ENCODE assay signal across 12 cellular contexts in genomic region chr15:75350601-75351331, GRCh38. TPM values are rescaled to one million over a fixed set of nuclear protein-coding genes. Genes with fewer than 3 reads are reported as not detected.
A peak's percentile ranks its signal among the peaks of the same experiment; 100 is the strongest.
DNase-seq lines count a peak whose midpoint lies in the region; ATAC-seq, FAIRE-seq and TF ChIP-seq lines count a peak whose summit lies in the region.
"Had no signal": no experiment of that assay in that cellular context is flagged by ENCODE, and none has a peak within 500 bp of the region (broad histone marks: within the 10 kb centered on the region; RNA-seq: fewer than 3 reads in every experiment).

No MANE protein-coding gene starts in this region.

- H3K4me1 Mint-ChIP-seq in stimulated activated naive CD8-positive, alpha-beta T cell treated with anti-CD3 and anti-CD28 coated beads, Interleukin-15, Interleukin-2, amounts not matched to agents 100 ng/mL and 50 ng/mL, for 24 hours (ENCODE audit: low read depth) = peaks cover 36% of the 10 kb centered on the region
- H3K4me1 Mint-ChIP-seq in stimulated activated naive CD8-positive, alpha-beta T cell treated with anti-CD3 and anti-CD28 coated beads, Interleukin-15, amount 100 ng/mL, for 72 hours = peaks cover 44% of the 10 kb centered on the region

- no peaks in the 10 kb centered on the region for H3K9me1 ChIP-seq in endothelial cell of umbilical vein (replicated peaks; ENCODE audit: control insufficient read depth, extremely low read depth, insufficient read depth, low read length)

- H3K4me1 ChIP-seq in endothelial cell of umbilical vein (ENCODE audit: control insufficient read depth, extremely low read depth, insufficient read depth, low read length) = peaks cover 7% of the 10 kb centered on the region

- FAIRE-seq in endothelial cell of umbilical vein (lab: Jason Lieb, UNC) = no peak

- no peak overlapping the region for H3K9ac ChIP-seq in endothelial cell of umbilical vein (replicated peaks; ENCODE audit: extremely low read depth, insufficient read depth, low read length)
- H3K9ac ChIP-seq: KMS-11 had no signal

- BruUV-seq in endothelial cell of umbilical vein (replicated peaks; lab: Mats Ljungman, UMichigan) = no TSS peak

- H3K36me3 ChIP-seq in endothelial cell of umbilical vein (ENCODE audit: control insufficient read depth in 2 of 2, extremely low read depth in 1 of 2, insufficient read depth in 2 of 2, low read length in 2 of 2) = peaks cover 0 to 3% of the 10 kb centered on the region in 2 experiments

- peaks cover 4% of the 10 kb centered on the region for H3K27me3 Mint-ChIP-seq in stimulated activated naive CD8-positive, alpha-beta T cell treated with anti-CD3 and anti-CD28 coated beads, Interleukin-15, Interleukin-2, amounts not matched to agents 100 ng/mL and 50 ng/mL, for 24 hours
- no peaks in the 10 kb centered on the region for H3K27me3 Mint-ChIP-seq in stimulated activated naive CD8-positive, alpha-beta T cell treated with anti-CD3 and anti-CD28 coated beads, Interleukin-15, amount 100 ng/mL, for 72 hours

- H3K27me3 ChIP-seq in endothelial cell of umbilical vein (ENCODE audit: control insufficient read depth in 2 of 2, insufficient read depth in 2 of 2, low read length in 2 of 2) = no peaks in the 10 kb centered on the region

- H3K36me3 Mint-ChIP-seq in stimulated activated naive CD8-positive, alpha-beta T cell treated with anti-CD3 and anti-CD28 coated beads, Interleukin-15, Interleukin-2, amounts not matched to agents 100 ng/mL and 50 ng/mL, for 24 hours (ENCODE audit: low read depth) = peaks cover 16% of the 10 kb centered on the region

- no peaks in the 10 kb centered on the region for H3K79me2 ChIP-seq in endothelial cell of umbilical vein (ENCODE audit: control insufficient read depth, insufficient read depth, low read length)

- intact Hi-C loops in endothelial cell of umbilical vein (cut with micrococcal nuclease) = no loop called here

- DNase-seq in stimulated activated naive CD8-positive, alpha-beta T cell treated with anti-CD3 and anti-CD28 coated beads, Interleukin-15, amount 100 ng/mL, for 72 hours = no peak
- DNase-seq in RPMI8226 (peak; percentile 19), endothelial cell of umbilical vein (ENCODE audit: low read depth, low spot score) (no peak), DMS53 treated with DMSO at 0.1 percent for 48 hours (lab: John Stamatoyannopoulos, UW; ENCODE audit: unreplicated experiment) (no peak), COLO668 (lab: John Stamatoyannopoulos, UW; ENCODE audit: unreplicated experiment) (no peak)
- DNase-seq: Caco-2, HFFc6, NCI-H2081 treated with DMSO at 0.1 percent for 48 hours had no signal

- no peak for ATAC-seq in stimulated activated naive CD8-positive, alpha-beta T cell treated with anti-CD3 and anti-CD28 coated beads, Interleukin-15, amount 100 ng/mL, for 72 hours
- ATAC-seq in GM19351 (IDR thresholded peaks at IDR 0.05; ENCODE audit: unreplicated experiment) (no peak), HG03095 (IDR thresholded peaks at IDR 0.05; ENCODE audit: unreplicated experiment) (no peak)

- no peak for TF ChIP-seq CTCF in endothelial cell of umbilical vein (IDR thresholded peaks at IDR 0.05; ENCODE audit: extremely low read depth in 1 of 2, insufficient read depth in 1 of 2, low read depth in 1 of 2, low read length in 2 of 2)

- peaks cover 6% of the 10 kb centered on the region for H3K9me3 Mint-ChIP-seq in stimulated activated naive CD8-positive, alpha-beta T cell treated with anti-CD3 and anti-CD28 coated beads, Interleukin-15, Interleukin-2, amounts not matched to agents 100 ng/mL and 50 ng/mL, for 24 hours
- H3K9me3 Mint-ChIP-seq in stimulated activated naive CD8-positive, alpha-beta T cell treated with anti-CD3 and anti-CD28 coated beads, Interleukin-15, amount 100 ng/mL, for 72 hours = peaks cover 14 to 26% of the 10 kb centered on the region in 2 donors
- H3K9me3 Mint-ChIP-seq: HFFc6 had no signal

- no peak overlapping the region for H3K4me3 Mint-ChIP-seq in stimulated activated naive CD8-positive, alpha-beta T cell treated with anti-CD3 and anti-CD28 coated beads, Interleukin-15, Interleukin-2, amounts not matched to agents 100 ng/mL and 50 ng/mL, for 24 hours
- no peak overlapping the region for H3K4me3 Mint-ChIP-seq in stimulated activated naive CD8-positive, alpha-beta T cell treated with anti-CD3 and anti-CD28 coated beads, Interleukin-15, amount 100 ng/mL, for 72 hours
- H3K4me3 Mint-ChIP-seq: HFFc6 had no signal

- H3K27ac ChIP-seq in endothelial cell of umbilical vein (ENCODE audit: insufficient read depth, low read depth, low read length) = no peak overlapping the region
- H3K27ac ChIP-seq: KMS-11 had no signal

- POLR2A ChIA-PET in endothelial cell of umbilical vein (lab: Charles Lee) = no interaction called here

- no peak overlapping the region for H2AFZ ChIP-seq in endothelial cell of umbilical vein (ENCODE audit: low read depth, low read length)

- H3K4me3 ChIP-seq in endothelial cell of umbilical vein (replicated peaks in 1 of 3; ENCODE audit: insufficient read depth in 1 of 3, low read depth in 1 of 3, low read length in 3 of 3) = no peak overlapping the region

- CTCF ChIA-PET in endothelial cell of umbilical vein (lab: Charles Lee) = no interaction called here

- dilution Hi-C loops in endothelial cell of umbilical vein (cut with MboI; ENCODE audit: extremely low pct_ligation_motif_present, low sequenced_read_pairs) = no loop called here

- H3K4me2 ChIP-seq in endothelial cell of umbilical vein (ENCODE audit: insufficient read depth, low read length) = no peak overlapping the region
- H3K4me2 ChIP-seq: KMS-11 had no signal

- H3K9me3 ChIP-seq in endothelial cell of umbilical vein (replicated peaks; ENCODE audit: control insufficient read depth, insufficient read depth, low read length) = no peaks in the 10 kb centered on the region
- H3K9me3 ChIP-seq: Caco-2 had no signal

- H4K20me1 ChIP-seq in endothelial cell of umbilical vein (replicated peaks; ENCODE audit: control insufficient read depth, extremely low read depth, insufficient read depth, low read length) = no peaks in the 10 kb centered on the region

- peak; percentile 60 for TF ChIP-seq POLR2A in endothelial cell of umbilical vein (IDR thresholded peaks at IDR 0.05; ENCODE audit: low read depth, low read length)

- peak overlapping the region; percentile 45 for H3K27ac Mint-ChIP-seq in stimulated activated naive CD8-positive, alpha-beta T cell treated with anti-CD3 and anti-CD28 coated beads, Interleukin-15, Interleukin-2, amounts not matched to agents 100 ng/mL and 50 ng/mL, for 24 hours
- no peak overlapping the region for H3K27ac Mint-ChIP-seq in stimulated activated naive CD8-positive, alpha-beta T cell treated with anti-CD3 and anti-CD28 coated beads, Interleukin-15, amount 100 ng/mL, for 72 hours
- H3K27ac Mint-ChIP-seq: HFFc6 had no signal

TF ChIP-seq in endothelial cell of umbilical vein, 7 proteins besides CTCF, POLR2A, EP300 and RAD21:
- TF ChIP-seq, protein P1, sequence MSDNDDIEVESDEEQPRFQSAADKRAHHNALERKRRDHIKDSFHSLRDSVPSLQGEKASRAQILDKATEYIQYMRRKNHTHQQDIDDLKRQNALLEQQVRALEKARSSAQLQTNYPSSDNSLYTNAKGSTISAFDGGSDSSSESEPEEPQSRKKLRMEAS (IDR thresholded peaks at IDR 0.05; ENCODE audit: insufficient read depth, insufficient read length) = no peak
- TF ChIP-seq MYC (IDR thresholded peaks at IDR 0.05; ENCODE audit: low read depth, low read length) (no peak), JUN (IDR thresholded peaks at IDR 0.05; ENCODE audit: borderline replicate concordance, insufficient read depth, insufficient read length, low read depth) (no peak), EZH2 (IDR thresholded peaks at IDR 0.05; ENCODE audit: borderline replicate concordance, low read depth, low read length, severe bottlenecking) (no peak), FOS (IDR thresholded peaks at IDR 0.05; ENCODE audit: borderline replicate concordance, insufficient read depth, low read length) (no peak), POLR2AphosphoS5 (IDR thresholded peaks at IDR 0.05; ENCODE audit: insufficient read depth, low read depth, low read length) (no peak), GATA2 (IDR thresholded peaks at IDR 0.05; ENCODE audit: insufficient read depth, insufficient read length, low read depth, low read length) (no peak)

RNA-seq across cellular contexts. Expression of gene NEIL1, which starts 3.9 kb away (rescaled TPM):
- total RNA-seq in endothelial cell of umbilical vein = 21.7 and 29.5 TPM in 2 replicates
- polyA plus RNA-seq in endothelial cell of umbilical vein = 29.5 and 34.5 TPM in 2 replicates
- polyA plus RNA-seq in endothelial cell of umbilical vein (2011; cell fraction: cytosol; rRNA removed) = 4.2 and 12.2 TPM in 2 replicates
- polyA plus RNA-seq in endothelial cell of umbilical vein (2011; cell fraction: nucleus; rRNA removed) = 156 and 206 TPM in 2 replicates
- polyA plus RNA-seq in endothelial cell of umbilical vein (2012) = 10.6 and 11.3 TPM in 2 replicates
- 14.8 and 29.0 TPM in 2 replicates for polyA minus RNA-seq in endothelial cell of umbilical vein
- polyA minus RNA-seq in endothelial cell of umbilical vein (2011; cell fraction: cytosol; rRNA and poly(A)+ RNA removed) = 3.4 TPM
- 23.5 and 34.7 TPM in 2 replicates for polyA minus RNA-seq in endothelial cell of umbilical vein (2011; cell fraction: nucleus; rRNA and poly(A)+ RNA removed)

RNA-seq across cellular contexts. Expression of gene COMMD4, which starts 14.9 kb away (rescaled TPM):
- 105 and 114 TPM in 2 replicates for total RNA-seq in endothelial cell of umbilical vein
- 244 and 254 TPM in 2 replicates for polyA plus RNA-seq in endothelial cell of umbilical vein
- polyA plus RNA-seq in endothelial cell of umbilical vein (2011; cell fraction: cytosol; rRNA removed) = 240 and 254 TPM in 2 replicates
- 221 and 233 TPM in 2 replicates for polyA plus RNA-seq in endothelial cell of umbilical vein (2011; cell fraction: nucleus; rRNA removed)
- 65.2 and 76.7 TPM in 2 replicates for polyA plus RNA-seq in endothelial cell of umbilical vein (2012)
- polyA minus RNA-seq in endothelial cell of umbilical vein = 37.9 and 39.1 TPM in 2 replicates
- 105 TPM for polyA minus RNA-seq in endothelial cell of umbilical vein (2011; cell fraction: cytosol; rRNA and poly(A)+ RNA removed)
- polyA minus RNA-seq in endothelial cell of umbilical vein (2011; cell fraction: nucleus; rRNA and poly(A)+ RNA removed) = 15.4 and 18.5 TPM in 2 replicates

RNA-seq across cellular contexts. Expression of gene MAN2C1, which starts 17.6 kb away (rescaled TPM):
- 248 TPM in 2 replicates for total RNA-seq in endothelial cell of umbilical vein
- 198 and 220 TPM in 2 replicates for polyA plus RNA-seq in endothelial cell of umbilical vein
- 36.8 and 59.2 TPM in 2 replicates for polyA plus RNA-seq in endothelial cell of umbilical vein (2011; cell fraction: cytosol; rRNA removed)
- 1,499 and 1,889 TPM in 2 replicates for polyA plus RNA-seq in endothelial cell of umbilical vein (2011; cell fraction: nucleus; rRNA removed)
- polyA plus RNA-seq in endothelial cell of umbilical vein (2012) = 119 and 124 TPM in 2 replicates
- 143 and 184 TPM in 2 replicates for polyA minus RNA-seq in endothelial cell of umbilical vein
- polyA minus RNA-seq in endothelial cell of umbilical vein (2011; cell fraction: cytosol; rRNA and poly(A)+ RNA removed) = 50.2 TPM
- polyA minus RNA-seq in endothelial cell of umbilical vein (2011; cell fraction: nucleus; rRNA and poly(A)+ RNA removed) = 260 and 342 TPM in 2 replicates
